In the genomic region with DNA sequence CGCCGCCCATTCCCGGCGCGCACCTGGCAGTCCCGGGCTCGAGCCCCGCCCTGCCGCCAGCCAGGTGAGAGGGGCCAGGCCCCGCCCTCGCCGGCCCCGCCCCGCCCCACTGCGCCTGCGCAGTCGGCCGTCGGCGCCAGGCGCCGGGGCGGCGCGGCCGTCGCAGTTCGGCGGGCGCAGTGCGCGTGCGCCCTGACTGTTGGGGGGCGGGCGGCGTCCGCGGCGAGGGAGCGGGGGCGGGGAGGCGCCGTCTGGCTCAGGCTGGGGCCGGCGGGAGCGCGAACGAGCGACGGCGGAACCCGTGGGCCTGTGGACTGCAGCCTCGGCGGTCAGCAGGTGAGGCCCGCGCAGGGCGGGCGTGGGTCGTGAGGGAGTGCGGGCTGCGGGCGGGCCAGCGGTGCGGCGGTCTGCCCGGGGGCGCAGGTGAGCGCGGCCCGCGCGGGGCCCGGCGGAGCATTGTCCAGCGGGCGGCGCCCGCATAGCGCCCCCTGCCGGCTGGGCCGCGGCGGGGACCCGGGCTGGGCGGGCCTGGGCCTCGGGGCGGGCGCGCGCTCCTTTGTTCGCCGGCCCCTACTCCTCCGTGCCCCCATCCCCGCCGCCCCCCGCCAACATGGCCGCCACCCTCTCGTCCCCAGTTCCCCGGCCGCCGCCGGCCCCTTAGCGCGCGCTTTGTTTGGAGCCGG, we compare ENCODE assay signal across 1 cellular context.
A peak's percentile ranks its signal among the peaks of the same experiment; 100 is the strongest.
TF ChIP-seq lines count a peak whose summit lies in the region.

TSS of gene SPIN1 (plus strand) at position 242 of the 683 bp plus-strand sequence. CDS start 38,096 bp downstream, outside the sequence.

TF ChIP-seq in HepG2, 621 proteins besides CTCF, POLR2A, EP300 and RAD21 (continued from another document and continues in another):
- TF ChIP-seq HMGXB4 (CRISPR knock-in tag; IDR thresholded peaks at IDR 0.05; ENCODE audit: borderline replicate concordance in 1 of 2, low read depth in 1 of 2) (peak in 1 of 2 experiments; percentile 18; a peak in 1 of 4 replicates), POGZ (CRISPR knock-in tag; IDR thresholded peaks at IDR 0.05) (no peak), MTF2 (CRISPR knock-in tag; IDR thresholded peaks at IDR 0.05; ENCODE audit: borderline replicate concordance) (no peak), PITX1 (CRISPR knock-in tag; IDR thresholded peaks at IDR 0.05) (no peak), KLF15 (CRISPR knock-in tag; IDR thresholded peaks at IDR 0.05; ENCODE audit: borderline replicate concordance) (no peak), THAP11 (CRISPR knock-in tag; IDR thresholded peaks at IDR 0.05) (0 out of 2 replicates have a peak, but pooled peaks have one; percentile 11), ZNF570 (CRISPR knock-in tag; IDR thresholded peaks at IDR 0.05; ENCODE audit: borderline replicate concordance) (no peak), PHF8 (CRISPR knock-in tag; IDR thresholded peaks at IDR 0.05) (peak; percentile 56), KLF11 (CRISPR knock-in tag; IDR thresholded peaks at IDR 0.05) (no peak), KDM6A (CRISPR knock-in tag; IDR thresholded peaks at IDR 0.05; ENCODE audit: low read depth) (no peak), SRSF9 (IDR thresholded peaks at IDR 0.05; ENCODE audit: borderline replicate concordance, insufficient read depth, low read depth, low read length, poor library complexity, severe bottlenecking) (no peak), CCAR2 (optimal IDR thresholded peaks at IDR 0.05; ENCODE audit: low read depth, low read length) (no peak), NR3C1 (CRISPR knock-in tag; IDR thresholded peaks at IDR 0.05) (no peak), POLR2G (IDR thresholded peaks at IDR 0.05; ENCODE audit: low read depth, low read length) (peak; percentile 60), HHEX (CRISPR knock-in tag; IDR thresholded peaks at IDR 0.05) (no peak), IRF1 (CRISPR knock-in tag; IDR thresholded peaks at IDR 0.05; ENCODE audit: low read depth) (no peak), ZNF251 (CRISPR knock-in tag; IDR thresholded peaks at IDR 0.05) (no peak), ZNF816 (CRISPR knock-in tag; IDR thresholded peaks at IDR 0.05; ENCODE audit: borderline replicate concordance) (no peak), SALL1 (CRISPR knock-in tag; IDR thresholded peaks at IDR 0.05) (peak; percentile 6; the same call in 1 of the 2 replicates), YEATS4 (CRISPR knock-in tag; IDR thresholded peaks at IDR 0.05; ENCODE audit: borderline replicate concordance) (peak; percentile 30; the same call in 1 of the 2 replicates), YY1 (IDR thresholded peaks at IDR 0.05; ENCODE audit: insufficient read depth, insufficient replicate concordance, low read depth, low read length) (peak; percentile 90), ZNF512B (CRISPR knock-in tag; IDR thresholded peaks at IDR 0.05; ENCODE audit: borderline replicate concordance) (no peak), ZFY (CRISPR knock-in tag; IDR thresholded peaks at IDR 0.05) (peak; percentile 83), ZNF24 (IDR thresholded peaks at IDR 0.05) (no peak), MTA1 (CRISPR knock-in tag; IDR thresholded peaks at IDR 0.05; ENCODE audit: borderline replicate concordance) (0 out of 2 replicates have a peak, but pooled peaks have one; percentile 35), ZNF562 (CRISPR knock-in tag; IDR thresholded peaks at IDR 0.05; ENCODE audit: borderline replicate concordance) (no peak), ZNF512 (CRISPR knock-in tag; IDR thresholded peaks at IDR 0.05) (no peak), ZNF670 (CRISPR knock-in tag; IDR thresholded peaks at IDR 0.05; ENCODE audit: borderline replicate concordance) (no peak), ZFP41 (CRISPR knock-in tag; IDR thresholded peaks at IDR 0.05; ENCODE audit: borderline replicate concordance) (no peak), GABPB1 (CRISPR knock-in tag; IDR thresholded peaks at IDR 0.05) (no peak), DBP (CRISPR knock-in tag; IDR thresholded peaks at IDR 0.05; ENCODE audit: not compliant biosample characterization) (no peak), SSRP1 (CRISPR knock-in tag; IDR thresholded peaks at IDR 0.05) (no peak), HOXA3 (CRISPR knock-in tag; IDR thresholded peaks at IDR 0.05) (no peak), THAP7 (CRISPR knock-in tag; IDR thresholded peaks at IDR 0.05) (no peak), NFKB2 (CRISPR knock-in tag; IDR thresholded peaks at IDR 0.05; ENCODE audit: borderline replicate concordance) (no peak), ZNF644 (CRISPR knock-in tag; IDR thresholded peaks at IDR 0.05; ENCODE audit: low read depth) (no peak), PAF1 (CRISPR knock-in tag; IDR thresholded peaks at IDR 0.05) (no peak), MIER2 (CRISPR knock-in tag; IDR thresholded peaks at IDR 0.05) (no peak)
- TF ChIP-seq, protein P1, sequence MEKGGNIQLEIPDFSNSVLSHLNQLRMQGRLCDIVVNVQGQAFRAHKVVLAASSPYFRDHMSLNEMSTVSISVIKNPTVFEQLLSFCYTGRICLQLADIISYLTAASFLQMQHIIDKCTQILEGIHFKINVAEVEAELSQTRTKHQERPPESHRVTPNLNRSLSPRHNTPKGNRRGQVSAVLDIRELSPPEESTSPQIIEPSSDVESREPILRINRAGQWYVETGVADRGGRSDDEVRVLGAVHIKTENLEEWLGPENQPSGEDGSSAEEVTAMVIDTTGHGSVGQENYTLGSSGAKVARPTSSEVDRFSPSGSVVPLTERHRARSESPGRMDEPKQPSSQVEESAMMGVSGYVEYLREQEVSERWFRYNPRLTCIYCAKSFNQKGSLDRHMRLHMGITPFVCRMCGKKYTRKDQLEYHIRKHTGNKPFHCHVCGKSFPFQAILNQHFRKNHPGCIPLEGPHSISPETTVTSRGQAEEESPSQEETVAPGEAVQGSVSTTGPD (CRISPR knock-in tag; IDR thresholded peaks at IDR 0.05): no peak
- TF ChIP-seq, protein P2, sequence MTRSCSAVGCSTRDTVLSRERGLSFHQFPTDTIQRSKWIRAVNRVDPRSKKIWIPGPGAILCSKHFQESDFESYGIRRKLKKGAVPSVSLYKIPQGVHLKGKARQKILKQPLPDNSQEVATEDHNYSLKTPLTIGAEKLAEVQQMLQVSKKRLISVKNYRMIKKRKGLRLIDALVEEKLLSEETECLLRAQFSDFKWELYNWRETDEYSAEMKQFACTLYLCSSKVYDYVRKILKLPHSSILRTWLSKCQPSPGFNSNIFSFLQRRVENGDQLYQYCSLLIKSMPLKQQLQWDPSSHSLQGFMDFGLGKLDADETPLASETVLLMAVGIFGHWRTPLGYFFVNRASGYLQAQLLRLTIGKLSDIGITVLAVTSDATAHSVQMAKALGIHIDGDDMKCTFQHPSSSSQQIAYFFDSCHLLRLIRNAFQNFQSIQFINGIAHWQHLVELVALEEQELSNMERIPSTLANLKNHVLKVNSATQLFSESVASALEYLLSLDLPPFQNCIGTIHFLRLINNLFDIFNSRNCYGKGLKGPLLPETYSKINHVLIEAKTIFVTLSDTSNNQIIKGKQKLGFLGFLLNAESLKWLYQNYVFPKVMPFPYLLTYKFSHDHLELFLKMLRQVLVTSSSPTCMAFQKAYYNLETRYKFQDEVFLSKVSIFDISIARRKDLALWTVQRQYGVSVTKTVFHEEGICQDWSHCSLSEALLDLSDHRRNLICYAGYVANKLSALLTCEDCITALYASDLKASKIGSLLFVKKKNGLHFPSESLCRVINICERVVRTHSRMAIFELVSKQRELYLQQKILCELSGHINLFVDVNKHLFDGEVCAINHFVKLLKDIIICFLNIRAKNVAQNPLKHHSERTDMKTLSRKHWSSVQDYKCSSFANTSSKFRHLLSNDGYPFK (CRISPR knock-in tag; IDR thresholded peaks at IDR 0.05; ENCODE audit: borderline replicate concordance): no peak
- TF ChIP-seq, protein P3, sequence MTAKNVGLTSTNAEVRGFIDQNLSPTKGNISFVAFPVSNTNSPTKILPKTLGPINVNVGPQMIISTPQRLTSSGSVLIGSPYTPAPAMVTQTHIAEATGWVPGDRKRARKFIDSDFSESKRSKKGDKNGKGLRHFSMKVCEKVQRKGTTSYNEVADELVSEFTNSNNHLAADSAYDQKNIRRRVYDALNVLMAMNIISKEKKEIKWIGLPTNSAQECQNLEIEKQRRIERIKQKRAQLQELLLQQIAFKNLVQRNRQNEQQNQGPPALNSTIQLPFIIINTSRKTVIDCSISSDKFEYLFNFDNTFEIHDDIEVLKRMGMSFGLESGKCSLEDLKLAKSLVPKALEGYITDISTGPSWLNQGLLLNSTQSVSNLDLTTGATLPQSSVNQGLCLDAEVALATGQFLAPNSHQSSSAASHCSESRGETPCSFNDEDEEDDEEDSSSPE (CRISPR knock-in tag; IDR thresholded peaks at IDR 0.05): peak; percentile 10; the same call in 1 of the 2 replicates
- TF ChIP-seq, protein P4, sequence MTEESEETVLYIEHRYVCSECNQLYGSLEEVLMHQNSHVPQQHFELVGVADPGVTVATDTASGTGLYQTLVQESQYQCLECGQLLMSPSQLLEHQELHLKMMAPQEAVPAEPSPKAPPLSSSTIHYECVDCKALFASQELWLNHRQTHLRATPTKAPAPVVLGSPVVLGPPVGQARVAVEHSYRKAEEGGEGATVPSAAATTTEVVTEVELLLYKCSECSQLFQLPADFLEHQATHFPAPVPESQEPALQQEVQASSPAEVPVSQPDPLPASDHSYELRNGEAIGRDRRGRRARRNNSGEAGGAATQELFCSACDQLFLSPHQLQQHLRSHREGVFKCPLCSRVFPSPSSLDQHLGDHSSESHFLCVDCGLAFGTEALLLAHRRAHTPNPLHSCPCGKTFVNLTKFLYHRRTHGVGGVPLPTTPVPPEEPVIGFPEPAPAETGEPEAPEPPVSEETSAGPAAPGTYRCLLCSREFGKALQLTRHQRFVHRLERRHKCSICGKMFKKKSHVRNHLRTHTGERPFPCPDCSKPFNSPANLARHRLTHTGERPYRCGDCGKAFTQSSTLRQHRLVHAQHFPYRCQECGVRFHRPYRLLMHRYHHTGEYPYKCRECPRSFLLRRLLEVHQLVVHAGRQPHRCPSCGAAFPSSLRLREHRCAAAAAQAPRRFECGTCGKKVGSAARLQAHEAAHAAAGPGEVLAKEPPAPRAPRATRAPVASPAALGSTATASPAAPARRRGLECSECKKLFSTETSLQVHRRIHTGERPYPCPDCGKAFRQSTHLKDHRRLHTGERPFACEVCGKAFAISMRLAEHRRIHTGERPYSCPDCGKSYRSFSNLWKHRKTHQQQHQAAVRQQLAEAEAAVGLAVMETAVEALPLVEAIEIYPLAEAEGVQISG (CRISPR knock-in tag; IDR thresholded peaks at IDR 0.05): peak; percentile 38; the same call in 1 of the 2 replicates
